In genomic region chr2:70083344-70084156, GRCh38 we compare ENCODE assay signal across 1 cellular context.
TF ChIP-seq lines count a peak whose summit lies in the region.

No MANE protein-coding gene starts in this region.

TF ChIP-seq in SK-N-SH, 30 proteins besides CTCF, POLR2A, EP300 and RAD21 (continued from another document):
- TF ChIP-seq MAX (IDR thresholded peaks at IDR 0.05; ENCODE audit: low read depth): no peak
- TF ChIP-seq TAF1 (IDR thresholded peaks at IDR 0.05; ENCODE audit: borderline replicate concordance, low read depth, low read length): no peak
- TF ChIP-seq SIN3A (IDR thresholded peaks at IDR 0.05; ENCODE audit: borderline replicate concordance, low read depth, low read length): no peak
- no peak for TF ChIP-seq IRF3 (IDR thresholded peaks at IDR 0.05; ENCODE audit: low read depth, low read length)
- TF ChIP-seq RXRA (IDR thresholded peaks at IDR 0.05; ENCODE audit: borderline replicate concordance, low read depth): no peak
- no peak for TF ChIP-seq TCF12 (IDR thresholded peaks at IDR 0.05)
- TF ChIP-seq NFIC (IDR thresholded peaks at IDR 0.05; ENCODE audit: borderline replicate concordance): no peak
- no peak for TF ChIP-seq ELF1 (IDR thresholded peaks at IDR 0.05)
- TF ChIP-seq NRF1 (IDR thresholded peaks at IDR 0.05; ENCODE audit: low read depth, low read length): no peak
